ENCODE assay signal across 15 cellular contexts in genomic region chrX:9110808-9111207, GRCh38.
"Had no signal": no experiment of that assay in that cellular context is flagged by ENCODE, and none has a peak within 500 bp of the region (broad histone marks: within the 10 kb centered on the region; RNA-seq: fewer than 3 reads in every experiment).

No MANE protein-coding gene starts in this region.

- H3K4me1 ChIP-seq: gastrocnemius medialis, heart left ventricle, stomach had no signal

- H3K4me3 ChIP-seq: coronary artery, gastrocnemius medialis, heart left ventricle, sigmoid colon, stomach had no signal

- ATAC-seq: gastrocnemius medialis; heart left ventricle; left lobe of liver; stimulated activated effector memory CD8-positive, alpha-beta T cell treated with anti-CD3 and anti-CD28 coated beads, Interleukin-12 subunit alpha, Interleukin-12 subunit beta, amount 100 ng/mL, for 72 hours had no signal

- DNase-seq: activated T-cell treated with anti-CD3 and anti-CD28 coated beads for 4 hours; erythroblast; gastrocnemius medialis; heart left ventricle; kidney; mammary epithelial cell; occipital lobe; posterior cingulate gyrus; sigmoid colon; stimulated activated CD4-positive, alpha-beta T cell treated with anti-CD3 and anti-CD28 coated beads, Interleukin-4, amount 100 ng/mL, for 24 hours; stomach; trophoblast cell had no signal

- H3K9me3 ChIP-seq: gastrocnemius medialis, heart left ventricle, sigmoid colon, stomach had no signal

- H3K27me3 ChIP-seq: gastrocnemius medialis, sigmoid colon, stomach had no signal

- H3K36me3 ChIP-seq: gastrocnemius medialis, heart left ventricle, sigmoid colon, stomach had no signal
